ENCODE assay signal across 9 cellular contexts in the genomic region with DNA sequence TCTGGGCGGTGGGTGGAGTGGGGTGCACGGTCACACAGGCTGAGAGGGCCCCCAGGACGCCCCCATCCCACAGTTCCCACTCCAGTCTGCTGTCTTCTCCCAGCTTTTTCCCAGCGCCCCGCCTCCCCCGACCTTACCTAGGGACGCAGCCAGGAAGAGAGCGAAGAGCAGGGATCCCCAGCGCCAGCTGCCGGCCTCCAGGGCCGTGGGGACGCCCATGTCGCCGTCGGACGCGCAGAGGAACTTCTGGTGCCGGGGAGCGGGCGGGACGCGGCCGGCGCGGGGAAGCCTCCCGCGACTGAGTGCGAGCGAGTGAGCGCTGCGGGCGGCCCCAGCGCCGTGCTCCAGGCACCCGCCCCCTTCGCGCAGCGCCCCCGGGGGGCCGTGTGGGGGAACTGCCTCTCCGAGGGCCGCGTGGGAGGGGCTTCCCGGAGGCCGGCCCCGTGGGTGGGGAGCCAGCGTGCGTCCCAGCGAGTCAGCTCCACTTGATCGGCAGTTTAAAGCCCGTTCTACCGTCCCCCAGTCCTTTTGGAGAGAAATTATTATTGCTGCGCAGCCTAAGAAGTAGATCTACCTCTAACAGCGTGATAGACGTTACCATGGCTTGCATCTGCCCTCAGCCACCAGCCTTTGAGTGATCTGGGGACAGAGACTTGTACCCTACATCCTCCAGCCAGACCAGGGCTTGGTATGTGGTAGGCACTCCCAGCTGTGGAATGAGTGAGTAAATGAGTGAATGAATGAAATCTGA. TPM values are rescaled to one million over a fixed set of nuclear protein-coding genes. Genes with fewer than 3 reads are reported as not detected.
DNase-seq lines count a peak whose midpoint lies in the region; ATAC-seq, FAIRE-seq and TF ChIP-seq lines count a peak whose summit lies in the region.
"Had no signal": no experiment of that assay in that cellular context is flagged by ENCODE, and none has a peak within 500 bp of the region (broad histone marks: within the 10 kb centered on the region; RNA-seq: fewer than 3 reads in every experiment).

A gene (minus strand): TSS at position 300 of the 751 bp plus-strand sequence. CDS start 81 bp downstream, at position 219.

- POLR2A ChIA-PET in HepG2 (lab: Yijun Ruan, JAX), result no interaction called here

- no peaks in the 10 kb centered on the region for H3K36me3 ChIP-seq in HepG2 (replicated peaks in 1 of 2; ENCODE audit: control insufficient read depth in 1 of 2, insufficient read depth in 2 of 2, low read length in 2 of 2)

- no TSS peak for BruUV-seq in HepG2 (replicated peaks; lab: Mats Ljungman, UMichigan)

- no peak for FAIRE-seq in HepG2 (lab: Jason Lieb, UNC)
- FAIRE-seq: A204.1 had no signal

- no peaks in the 10 kb centered on the region for H3K79me2 ChIP-seq in HepG2 (ENCODE audit: insufficient read depth, low read length)

- peaks cover 44% of the 10 kb centered on the region for H3K36me3 Mint-ChIP-seq in dendritic cell treated with granulocyte-macrophage colony-stimulating factor and Interleukin-4, amounts not matched to agents 40 ng/mL and 50 ng/mL, for 4 days (ENCODE audit: low read depth)

- H3K4me2 ChIP-seq in HepG2 (ENCODE audit: low read depth, low read length), result peak within 1 kb of the TSS; percentile 68

- peak; percentile 84 for TF ChIP-seq RAD21 in HepG2 (CRISPR knock-in tag; IDR thresholded peaks at IDR 0.05)

- H3K27ac ChIP-seq in HepG2 (ENCODE audit: extremely low read length, insufficient read depth, low read length), result no peak within 1 kb of the TSS

- H3K4me1 Mint-ChIP-seq in dendritic cell treated with granulocyte-macrophage colony-stimulating factor and Interleukin-4, amounts not matched to agents 40 ng/mL and 50 ng/mL, for 4 days (ENCODE audit: low read depth), result peaks cover 80% of the 10 kb centered on the region

- TF ChIP-seq EP300 in HepG2 (IDR thresholded peaks at IDR 0.05; ENCODE audit: low read depth in 2 of 2, low read length in 2 of 2) (no peak), HepG2 (CRISPR knock-in tag; IDR thresholded peaks at IDR 0.05; ENCODE audit: borderline replicate concordance) (no peak)

- in situ Hi-C loops in HepG2 (cut with HindIII; ENCODE audit: extremely low pct_ligation_motif_present, low pct_unique_long_range_greater_than_20kb), result no loop called here

- ATAC-seq in HG02885 (IDR thresholded peaks at IDR 0.05; ENCODE audit: poor library complexity, unreplicated experiment) (peak; percentile 65), HepG2 (peak; percentile 92)

- WGBS in HepG2 (ENCODE audit: low lambda C conversion rate), result 0% methylated on average over 30 of the region's 55 CpGs

- H3K27me3 Mint-ChIP-seq in dendritic cell treated with granulocyte-macrophage colony-stimulating factor and Interleukin-4, amounts not matched to agents 40 ng/mL and 50 ng/mL, for 4 days, result no peaks in the 10 kb centered on the region

- peak within 1 kb of the TSS; percentile 80 for H3K4me3 Mint-ChIP-seq in dendritic cell treated with granulocyte-macrophage colony-stimulating factor and Interleukin-4, amounts not matched to agents 40 ng/mL and 50 ng/mL, for 4 days

- no peaks in the 10 kb centered on the region for H3K9me3 Mint-ChIP-seq in dendritic cell treated with granulocyte-macrophage colony-stimulating factor and Interleukin-4, amounts not matched to agents 40 ng/mL and 50 ng/mL, for 4 days

- H3K27ac Mint-ChIP-seq in dendritic cell treated with granulocyte-macrophage colony-stimulating factor and Interleukin-4, amounts not matched to agents 40 ng/mL and 50 ng/mL, for 4 days, result peak within 1 kb of the TSS; percentile 76

- intact Hi-C loops in dendritic cell treated with granulocyte-macrophage colony-stimulating factor and Interleukin-4, amounts not matched to agents 40 ng/mL and 50 ng/mL, for 4 days (cut with micrococcal nuclease), result loop anchor here (1.0 to 5.0 kb wide), 3 partner anchors 17 to 45 kb away; no protein-coding TSS in a partner anchor
- intact Hi-C loops in HepG2 (cut with micrococcal nuclease; ENCODE audit: unreplicated experiment), result loop anchor here (5.0 kb wide), 1 partner anchor 39 kb away; no protein-coding TSS in a partner anchor

- CTCF ChIA-PET in HepG2 (lab: Yijun Ruan, JAX; ENCODE audit: low intra/inter-chr PET ratio, low total read pairs), result no interaction called here

- TF ChIP-seq CTCF in HepG2 (CRISPR knock-in tag; IDR thresholded peaks at IDR 0.05), result peak; percentile 75

- DNase-seq in DMS 273 (lab: John Stamatoyannopoulos, UW; ENCODE audit: unreplicated experiment), result peak; percentile 89
- no peak for DNase-seq in DMS 273 treated with DMSO at 0.1 percent for 48 hours (lab: John Stamatoyannopoulos, UW)
- peak; percentile 52 for DNase-seq in NCI-H2171 (lab: John Stamatoyannopoulos, UW)
- peak; percentile 93 to 97 for DNase-seq in activated CD4-positive, alpha-beta T cell treated with anti-CD3 and anti-CD28 coated beads, Interleukin-2, amount 50 U/mL, for 24 hours (ENCODE audit: low read depth in 1 of 2, low spot score in 1 of 2)
- peak; percentile 48 for DNase-seq in HepG2 (ENCODE audit: low spot score)
- peak; percentile 96 for DNase-seq in stimulated activated CD4-positive, alpha-beta T cell treated with anti-CD3 and anti-CD28 coated beads, Interleukin-4, amount 100 ng/mL, for 24 hours

- peaks cover 11% of the 10 kb centered on the region for H3K4me1 ChIP-seq in HepG2 (ENCODE audit: insufficient read depth, low read length)

- no peaks in the 10 kb centered on the region for H3K9me3 ChIP-seq in HepG2 (ENCODE audit: low read length)

- TF ChIP-seq POLR2A in HepG2 (IDR thresholded peaks at IDR 0.05; ENCODE audit: insufficient read depth in 1 of 2, low read depth in 2 of 2, low read length in 2 of 2), result no peak

- H3K4me3 ChIP-seq in HepG2 (replicated peaks in 1 of 3; ENCODE audit: insufficient read depth in 1 of 3, low read depth in 2 of 3, low read length in 3 of 3), result peak within 1 kb of the TSS; percentile 39 to 70 (median 48); a peak in 5 of 6 replicates

- H3K9ac ChIP-seq in HepG2 (ENCODE audit: insufficient read depth, low read depth, low read length), result peak within 1 kb of the TSS; percentile 33; the same call in 1 of the 2 replicates

- peaks cover 3 to 46% of the 10 kb centered on the region in 2 experiments; a peak in 4 of 5 replicates for H3K27me3 ChIP-seq in HepG2 (ENCODE audit: control insufficient read depth in 1 of 2, insufficient read depth in 2 of 2, low read length in 2 of 2)

- no peak within 1 kb of the TSS for H2AFZ ChIP-seq in HepG2 (ENCODE audit: low read length)

- no peaks in the 10 kb centered on the region for H4K20me1 ChIP-seq in HepG2 (ENCODE audit: insufficient read depth, low read length)

TF ChIP-seq in HepG2, 621 proteins besides CTCF, POLR2A, EP300 and RAD21 (continues in another document):
- peak; percentile 40; the same call in 1 of the 2 replicates for TF ChIP-seq GABPB1 (CRISPR knock-in tag; IDR thresholded peaks at IDR 0.05)
- TF ChIP-seq, protein P1, sequence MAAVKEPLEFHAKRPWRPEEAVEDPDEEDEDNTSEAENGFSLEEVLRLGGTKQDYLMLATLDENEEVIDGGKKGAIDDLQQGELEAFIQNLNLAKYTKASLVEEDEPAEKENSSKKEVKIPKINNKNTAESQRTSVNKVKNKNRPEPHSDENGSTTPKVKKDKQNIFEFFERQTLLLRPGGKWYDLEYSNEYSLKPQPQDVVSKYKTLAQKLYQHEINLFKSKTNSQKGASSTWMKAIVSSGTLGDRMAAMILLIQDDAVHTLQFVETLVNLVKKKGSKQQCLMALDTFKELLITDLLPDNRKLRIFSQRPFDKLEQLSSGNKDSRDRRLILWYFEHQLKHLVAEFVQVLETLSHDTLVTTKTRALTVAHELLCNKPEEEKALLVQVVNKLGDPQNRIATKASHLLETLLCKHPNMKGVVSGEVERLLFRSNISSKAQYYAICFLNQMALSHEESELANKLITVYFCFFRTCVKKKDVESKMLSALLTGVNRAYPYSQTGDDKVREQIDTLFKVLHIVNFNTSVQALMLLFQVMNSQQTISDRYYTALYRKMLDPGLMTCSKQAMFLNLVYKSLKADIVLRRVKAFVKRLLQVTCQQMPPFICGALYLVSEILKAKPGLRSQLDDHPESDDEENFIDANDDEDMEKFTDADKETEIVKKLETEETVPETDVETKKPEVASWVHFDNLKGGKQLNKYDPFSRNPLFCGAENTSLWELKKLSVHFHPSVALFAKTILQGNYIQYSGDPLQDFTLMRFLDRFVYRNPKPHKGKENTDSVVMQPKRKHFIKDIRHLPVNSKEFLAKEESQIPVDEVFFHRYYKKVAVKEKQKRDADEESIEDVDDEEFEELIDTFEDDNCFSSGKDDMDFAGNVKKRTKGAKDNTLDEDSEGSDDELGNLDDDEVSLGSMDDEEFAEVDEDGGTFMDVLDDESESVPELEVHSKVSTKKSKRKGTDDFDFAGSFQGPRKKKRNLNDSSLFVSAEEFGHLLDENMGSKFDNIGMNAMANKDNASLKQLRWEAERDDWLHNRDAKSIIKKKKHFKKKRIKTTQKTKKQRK (IDR thresholded peaks at IDR 0.05; ENCODE audit: low read length), result no peak

RNA-seq across cellular contexts. Expression of the gene that starts here (rescaled TPM):
- total RNA-seq in HepG2 (2016; rRNA removed; fragmentation: Illumina TruSeq; extraction: Trizol), result 0.36 and 0.44 TPM in 2 replicates
- total RNA-seq in HepG2 (2016; cell fraction: cytosol; rRNA removed; fragmentation: Illumina TruSeq; extraction: Trizol; ENCODE audit: low read depth), result 0.26 TPM in 1 of 2 replicates, not detected in the other
- total RNA-seq in HepG2 (2016; cell fraction: insoluble cytoplasmic fraction; rRNA removed; fragmentation: Illumina TruSeq; extraction: Trizol), result 0.41 TPM in 1 of 2 replicates, not detected in the other
- total RNA-seq in HepG2 (2016; cell fraction: membrane; rRNA removed; fragmentation: Illumina TruSeq; extraction: Trizol), result 0.14 TPM in 1 of 2 replicates, not detected in the other
- 0.16 and 0.19 TPM in 2 replicates for total RNA-seq in HepG2 (2016; cell fraction: nucleus; rRNA removed; fragmentation: Illumina TruSeq; extraction: Trizol)
- 3.2 and 3.8 TPM in 2 replicates for polyA plus RNA-seq in HepG2 (2011; rRNA removed)
- 2.2 and 3.9 TPM in 2 replicates for polyA plus RNA-seq in HepG2 (2011; cell fraction: cytosol; rRNA removed)
- 2.1 and 3.3 TPM in 2 replicates for polyA plus RNA-seq in HepG2 (2011; cell fraction: nucleus; rRNA removed)
- polyA plus RNA-seq in HepG2 (2012), result 0.35 and 0.81 TPM in 2 replicates
- 0.18 and 0.35 TPM in 2 replicates for polyA plus RNA-seq in HepG2 (2016; cell fraction: cytosol; fragmentation: Illumina TruSeq; extraction: Trizol; ENCODE audit: low read depth)
- polyA plus RNA-seq in HepG2 (2016; cell fraction: insoluble cytoplasmic fraction; fragmentation: Illumina TruSeq; extraction: Trizol; ENCODE audit: low read depth), result 0.23 TPM in 1 of 2 replicates, not detected in the other
- 0.14 and 0.38 TPM in 2 replicates for polyA plus RNA-seq in HepG2 (2016; cell fraction: membrane; fragmentation: Illumina TruSeq; extraction: Trizol; ENCODE audit: low read depth)
- polyA plus RNA-seq in HepG2 (2016; cell fraction: nucleus; fragmentation: Illumina TruSeq; extraction: Trizol; ENCODE audit: insufficient read depth, low read depth), result 0.32 and 1.1 TPM in 2 replicates
- 4.6 and 6.5 TPM in 2 replicates for polyA minus RNA-seq in HepG2 (2011; rRNA and poly(A)+ RNA removed; ENCODE audit: low replicate concordance)
- polyA minus RNA-seq in HepG2 (2011; cell fraction: cytosol; rRNA and poly(A)+ RNA removed), result 3.0 and 4.5 TPM in 2 replicates
- polyA minus RNA-seq in HepG2 (2011; cell fraction: nucleus; rRNA and poly(A)+ RNA removed), result 1.9 and 2.3 TPM in 2 replicates
